Comparison of ENCODE assay signal across 1 cellular context in the genomic region with DNA sequence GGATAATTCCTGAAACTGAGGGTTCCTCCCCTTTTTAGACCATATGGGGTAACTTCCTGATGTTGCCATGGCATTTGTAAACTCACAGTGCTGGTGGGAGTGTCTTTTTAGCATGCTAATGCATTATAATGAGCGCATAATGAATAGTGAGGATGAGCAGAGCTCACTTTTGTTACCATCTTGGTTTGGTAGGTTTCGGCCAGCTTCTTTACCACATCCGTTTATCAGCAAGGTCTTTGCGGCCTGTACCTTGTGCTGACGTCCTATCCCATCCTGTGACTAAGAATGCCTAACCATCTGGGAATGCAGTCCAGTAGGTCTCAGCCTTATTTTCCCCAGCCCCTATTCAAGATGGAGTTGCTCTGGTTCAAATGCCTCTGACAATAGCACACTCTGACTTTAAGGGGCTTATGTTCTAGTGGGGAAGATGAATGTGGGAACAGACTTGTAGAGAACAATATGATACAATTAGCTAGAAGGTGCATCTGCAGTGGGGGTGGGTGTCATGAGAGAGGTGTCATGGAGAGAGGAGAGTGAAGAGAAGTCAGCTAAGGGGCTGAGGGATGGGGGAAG.
TF ChIP-seq lines count a peak whose summit lies in the region.

No MANE protein-coding gene starts in this region.

TF ChIP-seq in GM23338, 12 proteins besides CTCF, POLR2A, EP300 and RAD21 (continued from another document):
- TF ChIP-seq, protein P1, sequence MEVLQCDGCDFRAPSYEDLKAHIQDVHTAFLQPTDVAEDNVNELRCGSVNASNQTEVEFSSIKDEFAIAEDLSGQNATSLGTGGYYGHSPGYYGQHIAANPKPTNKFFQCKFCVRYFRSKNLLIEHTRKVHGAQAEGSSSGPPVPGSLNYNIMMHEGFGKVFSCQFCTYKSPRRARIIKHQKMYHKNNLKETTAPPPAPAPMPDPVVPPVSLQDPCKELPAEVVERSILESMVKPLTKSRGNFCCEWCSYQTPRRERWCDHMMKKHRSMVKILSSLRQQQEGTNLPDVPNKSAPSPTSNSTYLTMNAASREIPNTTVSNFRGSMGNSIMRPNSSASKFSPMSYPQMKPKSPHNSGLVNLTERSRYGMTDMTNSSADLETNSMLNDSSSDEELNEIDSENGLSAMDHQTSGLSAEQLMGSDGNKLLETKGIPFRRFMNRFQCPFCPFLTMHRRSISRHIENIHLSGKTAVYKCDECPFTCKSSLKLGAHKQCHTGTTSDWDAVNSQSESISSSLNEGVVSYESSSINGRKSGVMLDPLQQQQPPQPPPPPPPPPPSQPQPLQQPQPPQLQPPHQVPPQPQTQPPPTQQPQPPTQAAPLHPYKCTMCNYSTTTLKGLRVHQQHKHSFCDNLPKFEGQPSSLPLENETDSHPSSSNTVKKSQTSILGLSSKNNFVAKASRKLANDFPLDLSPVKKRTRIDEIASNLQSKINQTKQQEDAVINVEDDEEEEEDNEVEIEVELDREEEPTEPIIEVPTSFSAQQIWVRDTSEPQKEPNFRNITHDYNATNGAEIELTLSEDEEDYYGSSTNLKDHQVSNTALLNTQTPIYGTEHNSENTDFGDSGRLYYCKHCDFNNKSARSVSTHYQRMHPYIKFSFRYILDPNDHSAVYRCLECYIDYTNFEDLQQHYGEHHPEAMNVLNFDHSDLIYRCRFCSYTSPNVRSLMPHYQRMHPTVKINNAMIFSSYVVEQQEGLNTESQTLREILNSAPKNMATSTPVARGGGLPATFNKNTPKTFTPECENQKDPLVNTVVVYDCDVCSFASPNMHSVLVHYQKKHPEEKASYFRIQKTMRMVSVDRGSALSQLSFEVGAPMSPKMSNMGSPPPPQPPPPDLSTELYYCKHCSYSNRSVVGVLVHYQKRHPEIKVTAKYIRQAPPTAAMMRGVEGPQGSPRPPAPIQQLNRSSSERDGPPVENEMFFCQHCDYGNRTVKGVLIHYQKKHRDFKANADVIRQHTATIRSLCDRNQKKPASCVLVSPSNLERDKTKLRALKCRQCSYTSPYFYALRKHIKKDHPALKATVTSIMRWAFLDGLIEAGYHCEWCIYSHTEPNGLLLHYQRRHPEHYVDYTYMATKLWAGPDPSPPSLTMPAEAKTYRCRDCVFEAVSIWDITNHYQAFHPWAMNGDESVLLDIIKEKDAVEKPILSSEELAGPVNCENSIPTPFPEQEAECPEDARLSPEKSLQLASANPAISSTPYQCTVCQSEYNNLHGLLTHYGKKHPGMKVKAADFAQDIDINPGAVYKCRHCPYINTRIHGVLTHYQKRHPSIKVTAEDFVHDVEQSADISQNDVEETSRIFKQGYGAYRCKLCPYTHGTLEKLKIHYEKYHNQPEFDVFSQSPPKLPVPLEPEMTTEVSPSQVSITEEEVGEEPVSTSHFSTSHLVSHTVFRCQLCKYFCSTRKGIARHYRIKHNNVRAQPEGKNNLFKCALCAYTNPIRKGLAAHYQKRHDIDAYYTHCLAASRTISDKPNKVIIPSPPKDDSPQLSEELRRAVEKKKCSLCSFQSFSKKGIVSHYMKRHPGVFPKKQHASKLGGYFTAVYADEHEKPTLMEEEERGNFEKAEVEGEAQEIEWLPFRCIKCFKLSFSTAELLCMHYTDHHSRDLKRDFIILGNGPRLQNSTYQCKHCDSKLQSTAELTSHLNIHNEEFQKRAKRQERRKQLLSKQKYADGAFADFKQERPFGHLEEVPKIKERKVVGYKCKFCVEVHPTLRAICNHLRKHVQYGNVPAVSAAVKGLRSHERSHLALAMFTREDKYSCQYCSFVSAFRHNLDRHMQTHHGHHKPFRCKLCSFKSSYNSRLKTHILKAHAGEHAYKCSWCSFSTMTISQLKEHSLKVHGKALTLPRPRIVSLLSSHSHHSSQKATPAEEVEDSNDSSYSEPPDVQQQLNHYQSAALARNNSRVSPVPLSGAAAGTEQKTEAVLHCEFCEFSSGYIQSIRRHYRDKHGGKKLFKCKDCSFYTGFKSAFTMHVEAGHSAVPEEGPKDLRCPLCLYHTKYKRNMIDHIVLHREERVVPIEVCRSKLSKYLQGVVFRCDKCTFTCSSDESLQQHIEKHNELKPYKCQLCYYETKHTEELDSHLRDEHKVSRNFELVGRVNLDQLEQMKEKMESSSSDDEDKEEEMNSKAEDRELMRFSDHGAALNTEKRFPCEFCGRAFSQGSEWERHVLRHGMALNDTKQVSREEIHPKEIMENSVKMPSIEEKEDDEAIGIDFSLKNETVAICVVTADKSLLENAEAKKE (CRISPR knock-in tag; IDR thresholded peaks at IDR 0.05) = no peak
- TF ChIP-seq POLR2AphosphoS5 (IDR thresholded peaks at IDR 0.05; ENCODE audit: low read depth) = no peak
- TF ChIP-seq NANOG (IDR thresholded peaks at IDR 0.05; ENCODE audit: borderline replicate concordance) = no peak
- TF ChIP-seq CREB1 (CRISPR knock-in tag; IDR thresholded peaks at IDR 0.05; ENCODE audit: low read depth) = no peak
- TF ChIP-seq EZH2phosphoT487 (IDR thresholded peaks at IDR 0.05; ENCODE audit: unreplicated experiment) = no peak
- TF ChIP-seq, protein P2, sequence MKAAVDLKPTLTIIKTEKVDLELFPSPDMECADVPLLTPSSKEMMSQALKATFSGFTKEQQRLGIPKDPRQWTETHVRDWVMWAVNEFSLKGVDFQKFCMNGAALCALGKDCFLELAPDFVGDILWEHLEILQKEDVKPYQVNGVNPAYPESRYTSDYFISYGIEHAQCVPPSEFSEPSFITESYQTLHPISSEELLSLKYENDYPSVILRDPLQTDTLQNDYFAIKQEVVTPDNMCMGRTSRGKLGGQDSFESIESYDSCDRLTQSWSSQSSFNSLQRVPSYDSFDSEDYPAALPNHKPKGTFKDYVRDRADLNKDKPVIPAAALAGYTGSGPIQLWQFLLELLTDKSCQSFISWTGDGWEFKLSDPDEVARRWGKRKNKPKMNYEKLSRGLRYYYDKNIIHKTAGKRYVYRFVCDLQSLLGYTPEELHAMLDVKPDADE (IDR thresholded peaks at IDR 0.05) = no peak
- TF ChIP-seq, protein P3, sequence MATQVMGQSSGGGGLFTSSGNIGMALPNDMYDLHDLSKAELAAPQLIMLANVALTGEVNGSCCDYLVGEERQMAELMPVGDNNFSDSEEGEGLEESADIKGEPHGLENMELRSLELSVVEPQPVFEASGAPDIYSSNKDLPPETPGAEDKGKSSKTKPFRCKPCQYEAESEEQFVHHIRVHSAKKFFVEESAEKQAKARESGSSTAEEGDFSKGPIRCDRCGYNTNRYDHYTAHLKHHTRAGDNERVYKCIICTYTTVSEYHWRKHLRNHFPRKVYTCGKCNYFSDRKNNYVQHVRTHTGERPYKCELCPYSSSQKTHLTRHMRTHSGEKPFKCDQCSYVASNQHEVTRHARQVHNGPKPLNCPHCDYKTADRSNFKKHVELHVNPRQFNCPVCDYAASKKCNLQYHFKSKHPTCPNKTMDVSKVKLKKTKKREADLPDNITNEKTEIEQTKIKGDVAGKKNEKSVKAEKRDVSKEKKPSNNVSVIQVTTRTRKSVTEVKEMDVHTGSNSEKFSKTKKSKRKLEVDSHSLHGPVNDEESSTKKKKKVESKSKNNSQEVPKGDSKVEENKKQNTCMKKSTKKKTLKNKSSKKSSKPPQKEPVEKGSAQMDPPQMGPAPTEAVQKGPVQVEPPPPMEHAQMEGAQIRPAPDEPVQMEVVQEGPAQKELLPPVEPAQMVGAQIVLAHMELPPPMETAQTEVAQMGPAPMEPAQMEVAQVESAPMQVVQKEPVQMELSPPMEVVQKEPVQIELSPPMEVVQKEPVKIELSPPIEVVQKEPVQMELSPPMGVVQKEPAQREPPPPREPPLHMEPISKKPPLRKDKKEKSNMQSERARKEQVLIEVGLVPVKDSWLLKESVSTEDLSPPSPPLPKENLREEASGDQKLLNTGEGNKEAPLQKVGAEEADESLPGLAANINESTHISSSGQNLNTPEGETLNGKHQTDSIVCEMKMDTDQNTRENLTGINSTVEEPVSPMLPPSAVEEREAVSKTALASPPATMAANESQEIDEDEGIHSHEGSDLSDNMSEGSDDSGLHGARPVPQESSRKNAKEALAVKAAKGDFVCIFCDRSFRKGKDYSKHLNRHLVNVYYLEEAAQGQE (IDR thresholded peaks at IDR 0.05; ENCODE audit: unreplicated experiment) = no peak
- no peak for TF ChIP-seq JUNB (IDR thresholded peaks at IDR 0.05; ENCODE audit: unreplicated experiment)
- no peak for TF ChIP-seq ZNF114 (CRISPR knock-in tag; IDR thresholded peaks at IDR 0.05)
- TF ChIP-seq STAT1 (IDR thresholded peaks at IDR 0.05; ENCODE audit: unreplicated experiment) = no peak
